ENCODE assay signal across 16 cellular contexts in the genomic region with DNA sequence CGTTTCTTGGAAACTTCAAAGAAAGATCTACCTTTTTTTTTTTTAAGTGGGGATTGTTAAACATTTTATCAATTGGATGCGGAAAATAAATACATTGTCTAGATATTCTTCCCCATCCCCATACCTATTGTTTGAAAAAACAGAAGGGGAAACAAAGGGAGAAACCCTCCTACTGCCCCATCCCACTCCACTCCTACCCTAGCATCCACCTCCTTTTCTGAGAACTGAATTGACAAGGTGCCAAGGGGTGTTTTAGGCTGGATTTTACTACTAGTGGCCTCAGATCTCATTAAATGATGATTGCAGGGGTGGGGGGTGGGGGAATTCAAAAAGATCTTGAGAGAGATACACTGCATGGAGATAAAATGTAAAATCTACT. TPM values are rescaled to one million over a fixed set of nuclear protein-coding genes. Genes with fewer than 3 reads are reported as not detected.
DNase-seq lines count a peak whose midpoint lies in the region; ATAC-seq and TF ChIP-seq lines count a peak whose summit lies in the region.
"Had no signal": no experiment of that assay in that cellular context is flagged by ENCODE, and none has a peak within 500 bp of the region (broad histone marks: within the 10 kb centered on the region; RNA-seq: fewer than 3 reads in every experiment).

No MANE protein-coding gene starts in this region.

- H3K4me2 ChIP-seq in mammary epithelial cell (ENCODE audit: insufficient read depth, low read depth, low read length), result peak overlapping the region; percentile 80

- no peaks in the 10 kb centered on the region for H3K9me3 ChIP-seq in mammary epithelial cell (replicated peaks; ENCODE audit: insufficient read depth, low read length)
- H3K9me3 ChIP-seq: esophagus squamous epithelium, SJSA1 had no signal

- dilution Hi-C loops in mammary epithelial cell (cut with HindIII; ENCODE audit: low sequenced_read_pairs), result no loop called here

- CTCF ChIA-PET in mammary epithelial cell (lab: Charles Lee; ENCODE audit: low non-redundant PET), result no interaction called here

- no peak overlapping the region for H3K9ac ChIP-seq in mammary epithelial cell (ENCODE audit: insufficient read depth, low read length)

- in situ Hi-C loops in mammary epithelial cell (cut with MboI; ENCODE audit: low sequenced_read_pairs in 2 of 2), result no loop called here

- no TSS peak for BruUV-seq in mammary epithelial cell (replicated peaks; lab: Mats Ljungman, UMichigan)

- intact Hi-C loops in activated CD4-positive, alpha-beta T cell treated with anti-CD3 and anti-CD28 coated beads, Interleukin-2, amount 10 ng/mL, durations not matched to agents 24 days and 14 days (cut with micrococcal nuclease), result loop anchor here (1.0 to 10.0 kb wide), 6 partner anchors 20 to 522 kb away; a partner anchor contains a TSS
- intact Hi-C loops in mammary epithelial cell (cut with micrococcal nuclease), result loop anchor here (5.0 kb wide), 3 partner anchors 71 to 289 kb away; a partner anchor contains a TSS

- peaks cover 18% of the 10 kb centered on the region for H3K27me3 Mint-ChIP-seq in activated CD4-positive, alpha-beta T cell treated with anti-CD3 and anti-CD28 coated beads, Interleukin-2, amount 10 ng/mL, durations not matched to agents 24 days and 14 days
- peaks cover 34% of the 10 kb centered on the region for H3K27me3 Mint-ChIP-seq in nephron progenitor cell (ENCODE audit: low read depth, poor library complexity)

- no peaks in the 10 kb centered on the region for H3K9me3 Mint-ChIP-seq in activated CD4-positive, alpha-beta T cell treated with anti-CD3 and anti-CD28 coated beads, Interleukin-2, amount 10 ng/mL, durations not matched to agents 24 days and 14 days
- no peaks in the 10 kb centered on the region for H3K9me3 Mint-ChIP-seq in nephron progenitor cell

- H3K27ac Mint-ChIP-seq in activated CD4-positive, alpha-beta T cell treated with anti-CD3 and anti-CD28 coated beads, Interleukin-2, amount 10 ng/mL, durations not matched to agents 24 days and 14 days, result peak overlapping the region; percentile 93
- H3K27ac Mint-ChIP-seq in nephron progenitor cell, result no peak overlapping the region

- no peaks in the 10 kb centered on the region for H3K27me3 ChIP-seq in mammary epithelial cell (ENCODE audit: insufficient read depth, low read length)

- peaks cover 20% of the 10 kb centered on the region for H3K36me3 Mint-ChIP-seq in activated CD4-positive, alpha-beta T cell treated with anti-CD3 and anti-CD28 coated beads, Interleukin-2, amount 10 ng/mL, durations not matched to agents 24 days and 14 days (ENCODE audit: low read depth)
- H3K36me3 Mint-ChIP-seq in nephron progenitor cell (ENCODE audit: low read depth), result peaks cover 5% of the 10 kb centered on the region

- H3K79me2 ChIP-seq in mammary epithelial cell (ENCODE audit: insufficient read depth, low read length), result peaks cover 35% of the 10 kb centered on the region

- DNase-seq in activated CD4-positive, alpha-beta T cell treated with anti-CD3 and anti-CD28 coated beads, Interleukin-2, amount 10 ng/mL, durations not matched to agents 24 days and 14 days, result no peak
- DNase-seq in activated CD4-positive, alpha-beta T cell treated with anti-CD3 and anti-CD28 coated beads for 1 hour, result no peak
- DNase-seq in NCI-H69 (lab: John Stamatoyannopoulos, UW) (peak; percentile 36), mammary epithelial cell (no peak), nephron progenitor cell (no peak), AG20443 (ENCODE audit: low spot score) (no peak)
- no peak for DNase-seq in stimulated activated CD4-positive, alpha-beta T cell treated with anti-CD3 and anti-CD28 coated beads, Interleukin-4, amount 100 ng/mL, for 4 hours
- DNase-seq: esophagus squamous epithelium, GDM1, NCI-H1436 treated with DMSO at 0.1 percent for 48 hours, NCI-H226 had no signal

- WGBS in mammary epithelial cell (ENCODE audit: low coverage, missing lambda C conversion rate), result 86% methylated on average over 2 of the region's 2 CpGs

- no peak overlapping the region for H2AFZ ChIP-seq in mammary epithelial cell (ENCODE audit: low read depth, low read length)

- peak overlapping the region; percentile 96 for H3K4me3 Mint-ChIP-seq in activated CD4-positive, alpha-beta T cell treated with anti-CD3 and anti-CD28 coated beads, Interleukin-2, amount 10 ng/mL, durations not matched to agents 24 days and 14 days
- H3K4me3 Mint-ChIP-seq in nephron progenitor cell, result peak overlapping the region; percentile 94

- peaks cover 41% of the 10 kb centered on the region for H3K4me1 Mint-ChIP-seq in activated CD4-positive, alpha-beta T cell treated with anti-CD3 and anti-CD28 coated beads, Interleukin-2, amount 10 ng/mL, durations not matched to agents 24 days and 14 days
- peaks cover 56% of the 10 kb centered on the region for H3K4me1 Mint-ChIP-seq in nephron progenitor cell

- no peaks in the 10 kb centered on the region for H3K36me3 ChIP-seq in mammary epithelial cell (ENCODE audit: insufficient read depth, low read length)
- H3K36me3 ChIP-seq: esophagus squamous epithelium, SJSA1 had no signal

- TF ChIP-seq CTCF in mammary epithelial cell (conservative IDR thresholded peaks at IDR 0.05 in 1 of 2, IDR thresholded peaks at IDR 0.05 in 1 of 2; ENCODE audit: extremely low read depth in 1 of 2, insufficient read depth in 1 of 2, low read depth in 1 of 2, low read length in 2 of 2) (no peak), nephron progenitor cell (IDR thresholded peaks at IDR 0.05) (no peak)

- no peak for ATAC-seq in HG03039 (IDR thresholded peaks at IDR 0.05; ENCODE audit: unreplicated experiment)
- ATAC-seq: left lobe of liver had no signal

- peak overlapping the region in 2 of 3 experiments; percentile 94 to 95 for H3K4me3 ChIP-seq in mammary epithelial cell (replicated peaks in 1 of 3; ENCODE audit: insufficient read depth in 1 of 3, low read depth in 2 of 3, low read length in 3 of 3)
- H3K4me3 ChIP-seq: SJSA1 had no signal

- peaks cover 12% of the 10 kb centered on the region for H3K4me1 ChIP-seq in mammary epithelial cell (ENCODE audit: insufficient read depth, low read length)

- H3K27ac ChIP-seq in mammary epithelial cell (ENCODE audit: insufficient read depth, low read depth, low read length), result no peak overlapping the region
- H3K27ac ChIP-seq: coronary artery, HL-60, SJSA1 had no signal

- no peaks in the 10 kb centered on the region for H4K20me1 ChIP-seq in mammary epithelial cell (ENCODE audit: insufficient read depth, low read length)

RNA-seq across cellular contexts. Expression of a gene that starts 2.6 kb away (rescaled TPM):
- 32.0 and 32.6 TPM in 2 replicates for total RNA-seq in activated CD4-positive, alpha-beta T cell treated with anti-CD3 and anti-CD28 coated beads, Interleukin-2, amount 10 ng/mL, durations not matched to agents 24 days and 14 days
- 10 to 100 TPM; 17.8 to 20.2 TPM for total RNA-seq in mammary epithelial cell
- 8.4 TPM for polyA plus RNA-seq in mammary epithelial cell
- 11.3 TPM for polyA minus RNA-seq in mammary epithelial cell
- total RNA-seq: SJSA1 had no signal
